ENCODE assay signal across 13 cellular contexts in genomic region chr3:45611619-45612018, GRCh38. TPM values are rescaled to one million over a fixed set of nuclear protein-coding genes. Genes with fewer than 3 reads are reported as not detected.
DNase-seq lines count a peak whose midpoint lies in the region; ATAC-seq and TF ChIP-seq lines count a peak whose summit lies in the region.
"Had no signal": no experiment of that assay in that cellular context is flagged by ENCODE, and none has a peak within 500 bp of the region (broad histone marks: within the 10 kb centered on the region; RNA-seq: fewer than 3 reads in every experiment).

No MANE protein-coding gene starts in this region.

- no peaks in the 10 kb centered on the region for H3K27me3 Mint-ChIP-seq in CD4-positive, CD25-positive, alpha-beta regulatory T cell
- no peaks in the 10 kb centered on the region for H3K27me3 Mint-ChIP-seq in brain

- no peak overlapping the region for H3K4me3 Mint-ChIP-seq in CD4-positive, CD25-positive, alpha-beta regulatory T cell
- no peak overlapping the region for H3K4me3 Mint-ChIP-seq in brain
- H3K4me3 Mint-ChIP-seq: activated T-cell treated with anti-CD3 and anti-CD28 coated beads, Interleukin-2, amount 50 U/mL, for 4 hours had no signal

- no peaks in the 10 kb centered on the region for H3K27me3 ChIP-seq in CD4-positive, CD25-positive, alpha-beta regulatory T cell (ENCODE audit: control insufficient read depth, insufficient read depth, low read length)
- no peaks in the 10 kb centered on the region for H3K27me3 ChIP-seq in KMS-11 (ENCODE audit: insufficient read depth, low read depth)
- H3K27me3 ChIP-seq: cardiac muscle cell had no signal

- no peak overlapping the region for H2AFZ ChIP-seq in KMS-11 (ENCODE audit: low read depth)

- H3K27ac Mint-ChIP-seq in CD4-positive, CD25-positive, alpha-beta regulatory T cell: peak overlapping the region in 2 of 3 donors; percentile 54 to 79
- H3K27ac Mint-ChIP-seq in brain: peak overlapping the region in 4 of 5 experiments; percentile 88 to 96 (median 92)

- H3K4me1 Mint-ChIP-seq in CD4-positive, CD25-positive, alpha-beta regulatory T cell: peaks cover 30 to 55% (median 46%) of the 10 kb centered on the region in 4 donors
- peaks cover 98% of the 10 kb centered on the region for H3K4me1 Mint-ChIP-seq in brain

- H3K27ac ChIP-seq in CD4-positive, CD25-positive, alpha-beta regulatory T cell (ENCODE audit: insufficient read depth, low read length, poor library complexity, severe bottlenecking): no peak overlapping the region
- peak overlapping the region; percentile 86 for H3K27ac ChIP-seq in KMS-11
- H3K27ac ChIP-seq: cardiac muscle cell, HL-60 had no signal

- TF ChIP-seq CTCF in KMS-11 (conservative IDR thresholded peaks at IDR 0.05; ENCODE audit: low read depth, low read length): no peak
- no peak for TF ChIP-seq CTCF in brain (conservative IDR thresholded peaks at IDR 0.05)
- TF ChIP-seq CTCF in GM13976 (IDR thresholded peaks at IDR 0.05; ENCODE audit: borderline replicate concordance, control extremely low read depth, extremely low read depth, insufficient read depth, missing control alignments): no peak

- H3K9ac ChIP-seq in KMS-11: peak overlapping the region; percentile 42

- H4K20me1 ChIP-seq in KMS-11 (ENCODE audit: insufficient read depth): no peaks in the 10 kb centered on the region

- peaks cover 5% of the 10 kb centered on the region for H3K36me3 ChIP-seq in CD4-positive, CD25-positive, alpha-beta regulatory T cell (ENCODE audit: control insufficient read depth, insufficient read depth, low read length)
- H3K36me3 ChIP-seq in KMS-11 (ENCODE audit: insufficient read depth): no peaks in the 10 kb centered on the region
- H3K36me3 ChIP-seq: cardiac muscle cell had no signal

- peaks cover 13% of the 10 kb centered on the region for H3K4me1 ChIP-seq in CD4-positive, CD25-positive, alpha-beta regulatory T cell (ENCODE audit: control insufficient read depth, insufficient read depth, low read length, poor library complexity, severe bottlenecking)
- H3K4me1 ChIP-seq in KMS-11 (ENCODE audit: low read depth, poor library complexity, severe bottlenecking): peaks cover 100% of the 10 kb centered on the region

- no peaks in the 10 kb centered on the region for H3K9me3 ChIP-seq in CD4-positive, CD25-positive, alpha-beta regulatory T cell (ENCODE audit: control insufficient read depth in 2 of 2, low read length in 2 of 2)

- peaks cover 91% of the 10 kb centered on the region for H3K79me2 ChIP-seq in KMS-11 (ENCODE audit: insufficient read depth, low read depth)

- peak overlapping the region; percentile 93 for H3K4me2 ChIP-seq in KMS-11

- H3K36me3 Mint-ChIP-seq in CD4-positive, CD25-positive, alpha-beta regulatory T cell: peaks cover 29% of the 10 kb centered on the region
- H3K36me3 Mint-ChIP-seq in brain: peaks cover 16% of the 10 kb centered on the region

- ATAC-seq in CD4-positive, CD25-positive, alpha-beta regulatory T cell (ENCODE audit: low read depth in 2 of 2): no peak
- ATAC-seq in HG02970 (IDR thresholded peaks at IDR 0.05; ENCODE audit: low FRiP score, unreplicated experiment): no peak
- ATAC-seq: activated T-cell treated with anti-CD3 and anti-CD28 coated beads, Interleukin-2, amount 50 U/mL, for 4 hours had no signal

- in situ Hi-C loops in GM13976 (cut with MboI; ENCODE audit: low sequenced_read_pairs, unreplicated experiment): no loop called here

- H3K9me3 Mint-ChIP-seq in CD4-positive, CD25-positive, alpha-beta regulatory T cell: no peaks in the 10 kb centered on the region
- no peaks in the 10 kb centered on the region for H3K9me3 Mint-ChIP-seq in brain
- H3K9me3 Mint-ChIP-seq: activated T-cell treated with anti-CD3 and anti-CD28 coated beads, Interleukin-2, amount 50 U/mL, for 4 hours had no signal

- H3K4me3 ChIP-seq in CD4-positive, CD25-positive, alpha-beta regulatory T cell (ENCODE audit: low read depth, low read length): no peak overlapping the region
- H3K4me3 ChIP-seq in KMS-11 (IDR thresholded peaks at IDR 0.05; ENCODE audit: insufficient read depth, low read depth, low read length): no peak overlapping the region
- H3K4me3 ChIP-seq: cardiac muscle cell had no signal

- no peak for DNase-seq in CD4-positive, CD25-positive, alpha-beta regulatory T cell
- DNase-seq in nucleus accumbens (lab: John Stamatoyannopoulos, UW) (peak in 47 of 56 donors; percentile 12 to 91 (median 52)), DMS153 (lab: John Stamatoyannopoulos, UW) (no peak), T-helper 9 cell (no peak), GM13976 (ENCODE audit: low spot score) (no peak)
- DNase-seq: activated T-cell treated with anti-CD3 and anti-CD28 coated beads, Interleukin-2, amount 50 U/mL, for 4 hours; kidney; NCI-H187 had no signal

RNA-seq across cellular contexts. Expression of gene LIMD1, which starts 17.1 kb away (rescaled TPM):
- total RNA-seq in CD4-positive, CD25-positive, alpha-beta regulatory T cell: 46.3 TPM
- polyA plus RNA-seq in CD4-positive, CD25-positive, alpha-beta regulatory T cell: 10 to 100 TPM in 1 of 4 donors, 1 to 10 TPM in 3; 7.1 to 12.9 (median 8.2) TPM
- polyA plus RNA-seq in brain (ENCODE audit: insufficient read depth, low read depth, low replicate concordance): 1.3 TPM

Comparison
In these comparisons a context has a peak if more than half of its experiments do, and no peak if none do; other contexts are left out.
1. DNase-seq: peak in nucleus accumbens (47 of 56); none in CD4-positive, CD25-positive, alpha-beta regulatory T cell (0 of 3), DMS153 (single experiment), T-helper 9 cell (single experiment) and GM13976 (single experiment).